ENCODE assay signal across 1 cellular context in the genomic region with DNA sequence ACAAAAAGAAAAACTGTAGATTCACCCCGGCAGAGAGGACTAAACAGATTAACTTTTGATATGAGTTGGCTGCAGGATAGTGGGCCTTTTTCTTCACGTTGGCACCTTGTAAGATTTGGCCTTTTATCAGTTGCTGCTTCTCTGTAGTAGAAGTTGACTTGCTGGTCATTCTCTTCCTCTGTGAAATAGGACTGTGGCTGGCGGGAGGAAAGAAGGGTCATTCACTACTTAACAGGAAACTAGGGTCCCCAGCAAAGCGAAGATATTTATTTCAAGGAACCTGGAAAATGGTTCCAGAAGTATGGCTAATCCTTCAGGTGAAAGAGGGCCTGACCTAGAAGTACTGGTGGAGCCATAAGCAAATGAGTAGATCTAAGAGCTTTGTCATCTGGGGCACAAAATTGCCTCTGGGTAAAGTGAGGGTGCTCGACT.
TF ChIP-seq lines count a peak whose summit lies in the region.

No MANE protein-coding gene starts in this region.

TF ChIP-seq in K562, 482 proteins besides CTCF, POLR2A, EP300 and RAD21 (continued from another document and continues in another):
- TF ChIP-seq, protein P1, sequence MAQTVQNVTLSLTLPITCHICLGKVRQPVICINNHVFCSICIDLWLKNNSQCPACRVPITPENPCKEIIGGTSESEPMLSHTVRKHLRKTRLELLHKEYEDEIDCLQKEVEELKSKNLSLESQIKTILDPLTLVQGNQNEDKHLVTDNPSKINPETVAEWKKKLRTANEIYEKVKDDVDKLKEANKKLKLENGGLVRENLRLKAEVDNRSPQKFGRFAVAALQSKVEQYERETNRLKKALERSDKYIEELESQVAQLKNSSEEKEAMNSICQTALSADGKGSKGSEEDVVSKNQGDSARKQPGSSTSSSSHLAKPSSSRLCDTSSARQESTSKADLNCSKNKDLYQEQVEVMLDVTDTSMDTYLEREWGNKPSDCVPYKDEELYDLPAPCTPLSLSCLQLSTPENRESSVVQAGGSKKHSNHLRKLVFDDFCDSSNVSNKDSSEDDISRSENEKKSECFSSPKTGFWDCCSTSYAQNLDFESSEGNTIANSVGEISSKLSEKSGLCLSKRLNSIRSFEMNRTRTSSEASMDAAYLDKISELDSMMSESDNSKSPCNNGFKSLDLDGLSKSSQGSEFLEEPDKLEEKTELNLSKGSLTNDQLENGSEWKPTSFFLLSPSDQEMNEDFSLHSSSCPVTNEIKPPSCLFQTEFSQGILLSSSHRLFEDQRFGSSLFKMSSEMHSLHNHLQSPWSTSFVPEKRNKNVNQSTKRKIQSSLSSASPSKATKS (CRISPR knock-in tag; IDR thresholded peaks at IDR 0.05) = no peak
- TF ChIP-seq, protein P2, sequence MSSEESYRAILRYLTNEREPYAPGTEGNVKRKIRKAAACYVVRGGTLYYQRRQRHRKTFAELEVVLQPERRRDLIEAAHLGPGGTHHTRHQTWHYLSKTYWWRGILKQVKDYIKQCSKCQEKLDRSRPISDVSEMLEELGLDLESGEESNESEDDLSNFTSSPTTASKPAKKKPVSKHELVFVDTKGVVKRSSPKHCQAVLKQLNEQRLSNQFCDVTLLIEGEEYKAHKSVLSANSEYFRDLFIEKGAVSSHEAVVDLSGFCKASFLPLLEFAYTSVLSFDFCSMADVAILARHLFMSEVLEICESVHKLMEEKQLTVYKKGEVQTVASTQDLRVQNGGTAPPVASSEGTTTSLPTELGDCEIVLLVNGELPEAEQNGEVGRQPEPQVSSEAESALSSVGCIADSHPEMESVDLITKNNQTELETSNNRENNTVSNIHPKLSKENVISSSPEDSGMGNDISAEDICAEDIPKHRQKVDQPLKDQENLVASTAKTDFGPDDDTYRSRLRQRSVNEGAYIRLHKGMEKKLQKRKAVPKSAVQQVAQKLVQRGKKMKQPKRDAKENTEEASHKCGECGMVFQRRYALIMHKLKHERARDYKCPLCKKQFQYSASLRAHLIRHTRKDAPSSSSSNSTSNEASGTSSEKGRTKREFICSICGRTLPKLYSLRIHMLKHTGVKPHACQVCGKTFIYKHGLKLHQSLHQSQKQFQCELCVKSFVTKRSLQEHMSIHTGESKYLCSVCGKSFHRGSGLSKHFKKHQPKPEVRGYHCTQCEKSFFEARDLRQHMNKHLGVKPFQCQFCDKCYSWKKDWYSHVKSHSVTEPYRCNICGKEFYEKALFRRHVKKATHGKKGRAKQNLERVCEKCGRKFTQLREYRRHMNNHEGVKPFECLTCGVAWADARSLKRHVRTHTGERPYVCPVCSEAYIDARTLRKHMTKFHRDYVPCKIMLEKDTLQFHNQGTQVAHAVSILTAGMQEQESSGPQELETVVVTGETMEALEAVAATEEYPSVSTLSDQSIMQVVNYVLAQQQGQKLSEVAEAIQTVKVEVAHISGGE (CRISPR knock-in tag; IDR thresholded peaks at IDR 0.05) = 0 out of 6 replicates have a peak, but pooled peaks of 1 of the 3 experiments have one; percentile 3
- TF ChIP-seq RUNX1 (IDR thresholded peaks at IDR 0.05; ENCODE audit: low read depth) = no peak
- TF ChIP-seq NFRKB (IDR thresholded peaks at IDR 0.05; ENCODE audit: low read depth) = peak; percentile 72; the same call in 1 of the 2 replicates
- TF ChIP-seq ZNF551 (CRISPR knock-in tag; IDR thresholded peaks at IDR 0.05) = no peak
- peak; percentile 12 for TF ChIP-seq HMGN3 (IDR thresholded peaks at IDR 0.05; ENCODE audit: borderline replicate concordance, extremely low read depth, insufficient read length, low read depth, low read length)
- 0 out of 2 replicates have a peak, but pooled peaks have one; percentile 7 for TF ChIP-seq MAFG (tag; conservative IDR thresholded peaks at IDR 0.05)
- TF ChIP-seq CBFA2T3 (IDR thresholded peaks at IDR 0.05) = no peak
- TF ChIP-seq, protein P3, sequence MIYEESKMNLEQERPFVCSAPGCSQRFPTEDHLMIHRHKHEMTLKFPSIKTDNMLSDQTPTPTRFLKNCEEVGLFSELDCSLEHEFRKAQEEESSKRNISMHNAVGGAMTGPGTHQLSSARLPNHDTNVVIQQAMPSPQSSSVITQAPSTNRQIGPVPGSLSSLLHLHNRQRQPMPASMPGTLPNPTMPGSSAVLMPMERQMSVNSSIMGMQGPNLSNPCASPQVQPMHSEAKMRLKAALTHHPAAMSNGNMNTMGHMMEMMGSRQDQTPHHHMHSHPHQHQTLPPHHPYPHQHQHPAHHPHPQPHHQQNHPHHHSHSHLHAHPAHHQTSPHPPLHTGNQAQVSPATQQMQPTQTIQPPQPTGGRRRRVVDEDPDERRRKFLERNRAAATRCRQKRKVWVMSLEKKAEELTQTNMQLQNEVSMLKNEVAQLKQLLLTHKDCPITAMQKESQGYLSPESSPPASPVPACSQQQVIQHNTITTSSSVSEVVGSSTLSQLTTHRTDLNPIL (CRISPR knock-in tag; IDR thresholded peaks at IDR 0.05) = 0 out of 2 replicates have a peak, but pooled peaks have one; percentile 11
- 0 out of 2 replicates have a peak, but pooled peaks have one; percentile 79 for TF ChIP-seq DMBX1 (CRISPR knock-in tag; IDR thresholded peaks at IDR 0.05; ENCODE audit: borderline replicate concordance)
- 0 out of 2 replicates have a peak, but pooled peaks have one; percentile 70 for TF ChIP-seq LEF1 (IDR thresholded peaks at IDR 0.05)
- TF ChIP-seq, protein P4, sequence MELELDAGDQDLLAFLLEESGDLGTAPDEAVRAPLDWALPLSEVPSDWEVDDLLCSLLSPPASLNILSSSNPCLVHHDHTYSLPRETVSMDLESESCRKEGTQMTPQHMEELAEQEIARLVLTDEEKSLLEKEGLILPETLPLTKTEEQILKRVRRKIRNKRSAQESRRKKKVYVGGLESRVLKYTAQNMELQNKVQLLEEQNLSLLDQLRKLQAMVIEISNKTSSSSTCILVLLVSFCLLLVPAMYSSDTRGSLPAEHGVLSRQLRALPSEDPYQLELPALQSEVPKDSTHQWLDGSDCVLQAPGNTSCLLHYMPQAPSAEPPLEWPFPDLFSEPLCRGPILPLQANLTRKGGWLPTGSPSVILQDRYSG (tag; conservative IDR thresholded peaks at IDR 0.05; ENCODE audit: low read depth) = 0 out of 2 replicates have a peak, but pooled peaks have one; percentile 78
- TF ChIP-seq NR3C1 (CRISPR knock-in tag; IDR thresholded peaks at IDR 0.05) = no peak
- TF ChIP-seq KLF6 (CRISPR knock-in tag; IDR thresholded peaks at IDR 0.05; ENCODE audit: borderline replicate concordance) = peak; percentile 70; the same call in 1 of the 2 replicates
- no peak for TF ChIP-seq ZNF165 (CRISPR knock-in tag; IDR thresholded peaks at IDR 0.05; ENCODE audit: borderline replicate concordance)
- TF ChIP-seq FOXA3 (CRISPR knock-in tag; conservative IDR thresholded peaks at IDR 0.05 in 1 of 2, IDR thresholded peaks at IDR 0.05 in 1 of 2) = no peak
- TF ChIP-seq, protein P5, sequence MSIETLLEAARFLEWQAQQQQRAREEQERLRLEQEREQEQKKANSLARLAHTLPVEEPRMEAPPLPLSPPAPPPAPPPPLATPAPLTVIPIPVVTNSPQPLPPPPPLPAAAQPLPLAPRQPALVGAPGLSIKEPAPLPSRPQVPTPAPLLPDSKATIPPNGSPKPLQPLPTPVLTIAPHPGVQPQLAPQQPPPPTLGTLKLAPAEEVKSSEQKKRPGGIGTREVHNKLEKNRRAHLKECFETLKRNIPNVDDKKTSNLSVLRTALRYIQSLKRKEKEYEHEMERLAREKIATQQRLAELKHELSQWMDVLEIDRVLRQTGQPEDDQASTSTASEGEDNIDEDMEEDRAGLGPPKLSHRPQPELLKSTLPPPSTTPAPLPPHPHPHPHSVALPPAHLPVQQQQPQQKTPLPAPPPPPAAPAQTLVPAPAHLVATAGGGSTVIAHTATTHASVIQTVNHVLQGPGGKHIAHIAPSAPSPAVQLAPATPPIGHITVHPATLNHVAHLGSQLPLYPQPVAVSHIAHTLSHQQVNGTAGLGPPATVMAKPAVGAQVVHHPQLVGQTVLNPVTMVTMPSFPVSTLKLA (conservative IDR thresholded peaks at IDR 0.05) = no peak
- no peak for TF ChIP-seq KAT8 (IDR thresholded peaks at IDR 0.05; ENCODE audit: low read depth)
- no peak for TF ChIP-seq NR4A1 (CRISPR knock-in tag; IDR thresholded peaks at IDR 0.05)
- TF ChIP-seq NR4A1 (tag; IDR thresholded peaks at IDR 0.05) = peak; percentile 22; the same call in 1 of the 2 replicates
- TF ChIP-seq ZNF197 (CRISPR knock-in tag; IDR thresholded peaks at IDR 0.05; ENCODE audit: low read depth) = peak; percentile 71; the same call in 1 of the 2 replicates
- no peak for TF ChIP-seq ZNF124 (CRISPR knock-in tag; IDR thresholded peaks at IDR 0.05)
- TF ChIP-seq JUND (IDR thresholded peaks at IDR 0.05; ENCODE audit: borderline replicate concordance, low read depth, low read length) = no peak
- peak; percentile 54; the same call in 1 of the 3 replicates for TF ChIP-seq JUND (tag; IDR thresholded peaks at IDR 0.05; ENCODE audit: borderline replicate concordance, low read depth, low read length)
- peak in 1 of 2 experiments; percentile 73; a peak in 2 of 4 replicates for TF ChIP-seq TRIM24 (IDR thresholded peaks at IDR 0.05)
- TF ChIP-seq ZNF347 (CRISPR knock-in tag; IDR thresholded peaks at IDR 0.05; ENCODE audit: low read depth) = no peak
- peak; percentile 12; the same call in 1 of the 2 replicates for TF ChIP-seq ELF1 (tag; IDR thresholded peaks at IDR 0.05)
- TF ChIP-seq ZBED1 (IDR thresholded peaks at IDR 0.05) = no peak
- TF ChIP-seq ZFP1 (CRISPR knock-in tag; IDR thresholded peaks at IDR 0.05) = peak; percentile 24; the same call in 1 of the 2 replicates
- TF ChIP-seq DDX20 (tag; IDR thresholded peaks at IDR 0.05; ENCODE audit: low read depth) = no peak
- TF ChIP-seq, protein P6, sequence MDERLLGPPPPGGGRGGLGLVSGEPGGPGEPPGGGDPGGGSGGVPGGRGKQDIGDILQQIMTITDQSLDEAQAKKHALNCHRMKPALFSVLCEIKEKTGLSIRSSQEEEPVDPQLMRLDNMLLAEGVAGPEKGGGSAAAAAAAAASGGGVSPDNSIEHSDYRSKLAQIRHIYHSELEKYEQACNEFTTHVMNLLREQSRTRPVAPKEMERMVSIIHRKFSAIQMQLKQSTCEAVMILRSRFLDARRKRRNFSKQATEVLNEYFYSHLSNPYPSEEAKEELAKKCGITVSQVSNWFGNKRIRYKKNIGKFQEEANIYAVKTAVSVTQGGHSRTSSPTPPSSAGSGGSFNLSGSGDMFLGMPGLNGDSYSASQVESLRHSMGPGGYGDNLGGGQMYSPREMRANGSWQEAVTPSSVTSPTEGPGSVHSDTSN (CRISPR knock-in tag; IDR thresholded peaks at IDR 0.05; ENCODE audit: low read depth) = no peak
- TF ChIP-seq, protein P6 (tag; conservative IDR thresholded peaks at IDR 0.05; ENCODE audit: low read depth) = 0 out of 2 replicates have a peak, but pooled peaks have one; percentile 18
- no peak for TF ChIP-seq RBM17 (IDR thresholded peaks at IDR 0.05; ENCODE audit: borderline replicate concordance, low read depth, low read length)
- peak; percentile 95; the same call in 1 of the 2 replicates for TF ChIP-seq CEBPB (tag; IDR thresholded peaks at IDR 0.05)
- peak; percentile 61; the same call in 1 of the 2 replicates for TF ChIP-seq MTF1 (CRISPR knock-in tag; IDR thresholded peaks at IDR 0.05; ENCODE audit: borderline replicate concordance)
- TF ChIP-seq, protein P7, sequence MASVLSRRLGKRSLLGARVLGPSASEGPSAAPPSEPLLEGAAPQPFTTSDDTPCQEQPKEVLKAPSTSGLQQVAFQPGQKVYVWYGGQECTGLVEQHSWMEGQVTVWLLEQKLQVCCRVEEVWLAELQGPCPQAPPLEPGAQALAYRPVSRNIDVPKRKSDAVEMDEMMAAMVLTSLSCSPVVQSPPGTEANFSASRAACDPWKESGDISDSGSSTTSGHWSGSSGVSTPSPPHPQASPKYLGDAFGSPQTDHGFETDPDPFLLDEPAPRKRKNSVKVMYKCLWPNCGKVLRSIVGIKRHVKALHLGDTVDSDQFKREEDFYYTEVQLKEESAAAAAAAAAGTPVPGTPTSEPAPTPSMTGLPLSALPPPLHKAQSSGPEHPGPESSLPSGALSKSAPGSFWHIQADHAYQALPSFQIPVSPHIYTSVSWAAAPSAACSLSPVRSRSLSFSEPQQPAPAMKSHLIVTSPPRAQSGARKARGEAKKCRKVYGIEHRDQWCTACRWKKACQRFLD (CRISPR knock-in tag; IDR thresholded peaks at IDR 0.05) = peak; percentile 54; the same call in 1 of the 2 replicates
- no peak for TF ChIP-seq ZC3H8 (IDR thresholded peaks at IDR 0.05)
- peak; percentile 95 for TF ChIP-seq EHMT2 (IDR thresholded peaks at IDR 0.05)
- no peak for TF ChIP-seq SMAD2 (IDR thresholded peaks at IDR 0.05; ENCODE audit: low read depth, low read length)
- 0 out of 2 replicates have a peak, but pooled peaks have one; percentile 43 for TF ChIP-seq HLTF (IDR thresholded peaks at IDR 0.05)
- TF ChIP-seq ZNF134 (CRISPR knock-in tag; conservative IDR thresholded peaks at IDR 0.05) = peak; percentile 42; the same call in 1 of the 2 replicates
- TF ChIP-seq ZNF311 (CRISPR knock-in tag; IDR thresholded peaks at IDR 0.05) = peak; percentile 61; the same call in 1 of the 2 replicates
- no peak for TF ChIP-seq RBM14 (IDR thresholded peaks at IDR 0.05; ENCODE audit: borderline replicate concordance, insufficient read depth, low read depth, low read length)
- no peak for TF ChIP-seq CBX8 (IDR thresholded peaks at IDR 0.05; ENCODE audit: borderline replicate concordance, extremely low read depth, low read depth, low read length, poor library complexity, severe bottlenecking)
- 0 out of 3 replicates have a peak, but pooled peaks of 1 of the 2 experiments have one; percentile 6 for TF ChIP-seq CBX3 (IDR thresholded peaks at IDR 0.05; ENCODE audit: borderline replicate concordance in 1 of 2, low read length in 2 of 2)
- TF ChIP-seq L3MBTL2 (IDR thresholded peaks at IDR 0.05) = peak; percentile 46; the same call in 1 of the 2 replicates
- TF ChIP-seq ATF1 (CRISPR knock-in tag; IDR thresholded peaks at IDR 0.05) = no peak
- TF ChIP-seq ATF1 (tag; IDR thresholded peaks at IDR 0.05) = peak; percentile 69
- TF ChIP-seq ZNF644 (tag; IDR thresholded peaks at IDR 0.05; ENCODE audit: low read depth) = peak; percentile 88
- 0 out of 2 replicates have a peak, but pooled peaks have one; percentile 56 for TF ChIP-seq BACH1 (tag; IDR thresholded peaks at IDR 0.05)
- TF ChIP-seq MYBL2 (IDR thresholded peaks at IDR 0.05; ENCODE audit: low read depth) = no peak
- no peak for TF ChIP-seq MYBL2 (CRISPR knock-in tag; IDR thresholded peaks at IDR 0.05; ENCODE audit: borderline replicate concordance)
- TF ChIP-seq, protein P8, sequence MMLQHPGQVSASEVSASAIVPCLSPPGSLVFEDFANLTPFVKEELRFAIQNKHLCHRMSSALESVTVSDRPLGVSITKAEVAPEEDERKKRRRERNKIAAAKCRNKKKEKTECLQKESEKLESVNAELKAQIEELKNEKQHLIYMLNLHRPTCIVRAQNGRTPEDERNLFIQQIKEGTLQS (IDR thresholded peaks at IDR 0.05) = 0 out of 2 replicates have a peak, but pooled peaks have one; percentile 38
- TF ChIP-seq, protein P8 (CRISPR knock-in tag; conservative IDR thresholded peaks at IDR 0.05) = 0 out of 2 replicates have a peak, but pooled peaks have one; percentile 5
